In genomic region chr1:225650198-225650597, GRCh38 we compare ENCODE assay signal across 11 cellular contexts. TPM values are rescaled to one million over a fixed set of nuclear protein-coding genes. Genes with fewer than 3 reads are reported as not detected.
DNase-seq lines count a peak whose midpoint lies in the region; ATAC-seq and TF ChIP-seq lines count a peak whose summit lies in the region.
"Had no signal": no experiment of that assay in that cellular context is flagged by ENCODE, and none has a peak within 500 bp of the region (broad histone marks: within the 10 kb centered on the region; RNA-seq: fewer than 3 reads in every experiment).

No MANE protein-coding gene starts in this region.

- no peaks in the 10 kb centered on the region for H3F3A ChIP-seq in GM23338 (replicated peaks; ENCODE audit: low read depth)

- peak overlapping the region; percentile 92 for H3K4me3 Mint-ChIP-seq in GM23338
- no peak overlapping the region for H3K4me3 Mint-ChIP-seq in activated T-cell treated with anti-CD3 and anti-CD28 coated beads, Interleukin-2, amount 50 U/mL, for 4 hours

- H3K36me3 ChIP-seq in GM23338 (ENCODE audit: insufficient read depth) (no peaks in the 10 kb centered on the region), kidney epithelial cell (ENCODE audit: control insufficient read depth, insufficient read depth, low read length) (no peaks in the 10 kb centered on the region)
- H3K36me3 ChIP-seq: neutrophil had no signal

- no peak overlapping the region for H3K27ac Mint-ChIP-seq in GM23338

- no peaks in the 10 kb centered on the region for H3K9me3 Mint-ChIP-seq in GM23338
- H3K9me3 Mint-ChIP-seq in activated T-cell treated with anti-CD3 and anti-CD28 coated beads, Interleukin-2, amount 50 U/mL, for 4 hours, result no peaks in the 10 kb centered on the region

- in situ Hi-C loops in astrocyte of the cerebellum (cut with HindIII; ENCODE audit: low sequenced_read_pairs), result no loop called here

- H3K9me2 ChIP-seq in GM23338 (ENCODE audit: insufficient read depth), result no peaks in the 10 kb centered on the region

- H3K27me3 ChIP-seq in GM23338 (ENCODE audit: insufficient read depth) (no peaks in the 10 kb centered on the region), kidney epithelial cell (ENCODE audit: control insufficient read depth, insufficient read depth, low read length) (no peaks in the 10 kb centered on the region)

- H3K27me3 Mint-ChIP-seq in GM23338 (ENCODE audit: insufficient read depth, low read depth, poor library complexity), result peaks cover 8% of the 10 kb centered on the region
- peaks cover 35% of the 10 kb centered on the region for H3K27me3 Mint-ChIP-seq in activated T-cell treated with anti-CD3 and anti-CD28 coated beads, Interleukin-2, amount 50 U/mL, for 4 hours (ENCODE audit: low read depth)

- DNase-seq in GM23338 (ENCODE audit: low spot score) (no peak), astrocyte of the cerebellum (ENCODE audit: low read depth) (no peak), kidney epithelial cell (ENCODE audit: low read depth) (no peak), NCI-H2171 (lab: John Stamatoyannopoulos, UW) (no peak), mesenteric fat pad (ENCODE audit: low spot score) (no peak), GM19240 (ENCODE audit: insufficient read length, low spot score) (no peak)
- DNase-seq in activated T-cell treated with anti-CD3 and anti-CD28 coated beads, Interleukin-2, amount 50 U/mL, for 4 hours, result no peak
- DNase-seq: COR-L47, NCI-H2107 had no signal

- peaks cover 32% of the 10 kb centered on the region for H3K36me3 Mint-ChIP-seq in GM23338 (ENCODE audit: low read depth)
- no peaks in the 10 kb centered on the region for H3K36me3 Mint-ChIP-seq in activated T-cell treated with anti-CD3 and anti-CD28 coated beads, Interleukin-2, amount 50 U/mL, for 4 hours (ENCODE audit: insufficient read depth)

- H3K4me1 ChIP-seq in GM23338 (ENCODE audit: insufficient read depth), result peaks cover 41% of the 10 kb centered on the region

- no peak overlapping the region for H2AFZ ChIP-seq in GM23338

- H3K4me3 ChIP-seq in GM23338, result peak overlapping the region; percentile 98
- H3K4me3 ChIP-seq in astrocyte of the cerebellum (ENCODE audit: low read depth, low read length), result peak overlapping the region; percentile 76
- H3K4me3 ChIP-seq in kidney epithelial cell (ENCODE audit: low read depth, low read length), result peak overlapping the region; percentile 12
- peak overlapping the region in 4 of 7 experiments; percentile 74 to 91 (median 88) for H3K4me3 ChIP-seq in skin epidermis

- TF ChIP-seq CTCF in GM23338 (conservative IDR thresholded peaks at IDR 0.05; ENCODE audit: low read depth in 2 of 2) (no peak), astrocyte of the cerebellum (IDR thresholded peaks at IDR 0.05; ENCODE audit: low read depth, low read length, missing control alignments) (no peak), kidney epithelial cell (IDR thresholded peaks at IDR 0.05; ENCODE audit: insufficient read depth, low read length, poor library complexity, severe bottlenecking) (no peak)

- peak overlapping the region; percentile 79 for H3K4me2 ChIP-seq in GM23338

- H3K27ac ChIP-seq in GM23338 (ENCODE audit: low read depth) (no peak overlapping the region), skin epidermis (peak overlapping the region in 3 of 21 experiments; percentile 4 to 27 (median 8))
- H3K27ac ChIP-seq: neutrophil had no signal

- ATAC-seq in GM23338, result no peak
- ATAC-seq in activated T-cell treated with anti-CD3 and anti-CD28 coated beads, Interleukin-2, amount 50 U/mL, for 4 hours, result no peak

- peaks cover 74% of the 10 kb centered on the region for H3K79me2 ChIP-seq in GM23338 (replicated peaks; ENCODE audit: insufficient read depth)

- peaks cover 50% of the 10 kb centered on the region for H4K20me1 ChIP-seq in GM23338 (replicated peaks; ENCODE audit: insufficient read depth)

- H3K4me1 Mint-ChIP-seq in GM23338, result peaks cover 43% of the 10 kb centered on the region; the same call in 2 of the 3 replicates
- H3K4me1 Mint-ChIP-seq in activated T-cell treated with anti-CD3 and anti-CD28 coated beads, Interleukin-2, amount 50 U/mL, for 4 hours (ENCODE audit: low read depth), result peaks cover 15% of the 10 kb centered on the region

TF ChIP-seq in GM23338, 12 proteins besides CTCF, POLR2A, EP300 and RAD21:
- TF ChIP-seq STAT1 (IDR thresholded peaks at IDR 0.05; ENCODE audit: unreplicated experiment), result no peak
- TF ChIP-seq EZH2phosphoT487 (IDR thresholded peaks at IDR 0.05; ENCODE audit: unreplicated experiment), result no peak
- TF ChIP-seq POLR2AphosphoS5 (IDR thresholded peaks at IDR 0.05; ENCODE audit: low read depth), result no peak
- TF ChIP-seq ZNF331 (CRISPR knock-in tag; IDR thresholded peaks at IDR 0.05; ENCODE audit: low read depth), result no peak
- TF ChIP-seq JUNB (IDR thresholded peaks at IDR 0.05; ENCODE audit: unreplicated experiment), result no peak
- TF ChIP-seq NANOG (IDR thresholded peaks at IDR 0.05; ENCODE audit: borderline replicate concordance), result no peak
- no peak for TF ChIP-seq ETS1 (IDR thresholded peaks at IDR 0.05)
- TF ChIP-seq CREB1 (CRISPR knock-in tag; IDR thresholded peaks at IDR 0.05; ENCODE audit: low read depth), result no peak
- TF ChIP-seq ZNF114 (CRISPR knock-in tag; IDR thresholded peaks at IDR 0.05), result no peak
- TF ChIP-seq, protein P1, sequence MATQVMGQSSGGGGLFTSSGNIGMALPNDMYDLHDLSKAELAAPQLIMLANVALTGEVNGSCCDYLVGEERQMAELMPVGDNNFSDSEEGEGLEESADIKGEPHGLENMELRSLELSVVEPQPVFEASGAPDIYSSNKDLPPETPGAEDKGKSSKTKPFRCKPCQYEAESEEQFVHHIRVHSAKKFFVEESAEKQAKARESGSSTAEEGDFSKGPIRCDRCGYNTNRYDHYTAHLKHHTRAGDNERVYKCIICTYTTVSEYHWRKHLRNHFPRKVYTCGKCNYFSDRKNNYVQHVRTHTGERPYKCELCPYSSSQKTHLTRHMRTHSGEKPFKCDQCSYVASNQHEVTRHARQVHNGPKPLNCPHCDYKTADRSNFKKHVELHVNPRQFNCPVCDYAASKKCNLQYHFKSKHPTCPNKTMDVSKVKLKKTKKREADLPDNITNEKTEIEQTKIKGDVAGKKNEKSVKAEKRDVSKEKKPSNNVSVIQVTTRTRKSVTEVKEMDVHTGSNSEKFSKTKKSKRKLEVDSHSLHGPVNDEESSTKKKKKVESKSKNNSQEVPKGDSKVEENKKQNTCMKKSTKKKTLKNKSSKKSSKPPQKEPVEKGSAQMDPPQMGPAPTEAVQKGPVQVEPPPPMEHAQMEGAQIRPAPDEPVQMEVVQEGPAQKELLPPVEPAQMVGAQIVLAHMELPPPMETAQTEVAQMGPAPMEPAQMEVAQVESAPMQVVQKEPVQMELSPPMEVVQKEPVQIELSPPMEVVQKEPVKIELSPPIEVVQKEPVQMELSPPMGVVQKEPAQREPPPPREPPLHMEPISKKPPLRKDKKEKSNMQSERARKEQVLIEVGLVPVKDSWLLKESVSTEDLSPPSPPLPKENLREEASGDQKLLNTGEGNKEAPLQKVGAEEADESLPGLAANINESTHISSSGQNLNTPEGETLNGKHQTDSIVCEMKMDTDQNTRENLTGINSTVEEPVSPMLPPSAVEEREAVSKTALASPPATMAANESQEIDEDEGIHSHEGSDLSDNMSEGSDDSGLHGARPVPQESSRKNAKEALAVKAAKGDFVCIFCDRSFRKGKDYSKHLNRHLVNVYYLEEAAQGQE (IDR thresholded peaks at IDR 0.05; ENCODE audit: unreplicated experiment), result no peak
- TF ChIP-seq EZH2 (IDR thresholded peaks at IDR 0.05; ENCODE audit: low read depth, unreplicated experiment), result no peak
TF ChIP-seq in GM23338: peak in this region for 0.

RNA-seq across cellular contexts. Expression of gene ENAH, which starts 2.7 kb away (rescaled TPM):
- total RNA-seq in GM23338 (2014; rRNA removed; shearing (Covaris generic)), result 184 and 196 TPM in 2 replicates
- polyA plus RNA-seq in GM23338 (2016; fragmentation: Nextera tagmentation; extraction: Ambion mirVana), result 99.3 and 109 TPM in 2 replicates
- total RNA-seq in kidney epithelial cell, result 70.3 and 95.8 TPM in 2 replicates
- total RNA-seq in mesenteric fat pad, result 51.9 TPM
- total RNA-seq in activated T-cell treated with anti-CD3 and anti-CD28 coated beads, Interleukin-2, amount 50 U/mL, for 4 hours, result 1 to 10 TPM in 2 of 3 donors, under 1 TPM in 1; 0.90 to 1.3 (median 1.1) TPM

Comparison
In these comparisons a context has a peak if more than half of its experiments do, and no peak if none do; other contexts are left out.
1. H3K4me3 ChIP-seq: peak in every context shown above with its lines; median percentile 98 in GM23338; 88 in skin epidermis; 76 in astrocyte of the cerebellum; 12 in kidney epithelial cell.
2. RNA of gene ENAH, which starts 2.7 kb away (total RNA-seq): 184 to 196 TPM in GM23338, 70.3 to 95.8 TPM in kidney epithelial cell and 51.9 TPM in mesenteric fat pad (single experiment); 0.90 to 1.3 TPM in activated T-cell treated with anti-CD3 and anti-CD28 coated beads, Interleukin-2, amount 50 U/mL, for 4 hours; every median in the first group is over 10 times any median in the second.